Comparison of ENCODE assay signal across 1 cellular context in the genomic region with DNA sequence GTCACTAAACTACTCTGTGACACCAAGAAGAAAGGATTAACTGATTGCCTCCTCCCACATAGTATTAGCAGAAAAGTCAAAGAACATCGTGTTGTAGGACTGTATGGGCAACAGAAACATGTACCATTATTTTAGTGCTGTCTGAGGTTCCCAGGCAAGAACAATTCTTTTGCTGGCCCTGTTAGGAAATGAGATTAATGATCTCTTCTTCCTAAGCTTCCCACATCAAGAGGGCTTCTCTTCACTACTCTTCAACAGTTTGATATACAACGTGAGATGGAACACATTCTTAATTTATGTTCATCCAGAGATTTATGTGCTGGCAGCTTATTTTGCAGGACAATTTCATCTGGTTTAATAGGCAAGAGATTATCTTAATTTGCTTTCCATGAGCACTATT.
TF ChIP-seq lines count a peak whose summit lies in the region.

No MANE protein-coding gene starts in this region.

TF ChIP-seq in IMR-90, 13 proteins besides CTCF, POLR2A, EP300 and RAD21 (continued from another document):
- TF ChIP-seq, protein P1, sequence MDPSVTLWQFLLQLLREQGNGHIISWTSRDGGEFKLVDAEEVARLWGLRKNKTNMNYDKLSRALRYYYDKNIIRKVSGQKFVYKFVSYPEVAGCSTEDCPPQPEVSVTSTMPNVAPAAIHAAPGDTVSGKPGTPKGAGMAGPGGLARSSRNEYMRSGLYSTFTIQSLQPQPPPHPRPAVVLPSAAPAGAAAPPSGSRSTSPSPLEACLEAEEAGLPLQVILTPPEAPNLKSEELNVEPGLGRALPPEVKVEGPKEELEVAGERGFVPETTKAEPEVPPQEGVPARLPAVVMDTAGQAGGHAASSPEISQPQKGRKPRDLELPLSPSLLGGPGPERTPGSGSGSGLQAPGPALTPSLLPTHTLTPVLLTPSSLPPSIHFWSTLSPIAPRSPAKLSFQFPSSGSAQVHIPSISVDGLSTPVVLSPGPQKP (IDR thresholded peaks at IDR 0.05; ENCODE audit: borderline replicate concordance, low read depth, low read length) = no peak
- TF ChIP-seq SMC3 (IDR thresholded peaks at IDR 0.05; ENCODE audit: low read depth, low read length) (no peak), RFX5 (IDR thresholded peaks at IDR 0.05; ENCODE audit: low read depth, low read length) (no peak), MAZ (IDR thresholded peaks at IDR 0.05; ENCODE audit: borderline replicate concordance, low read depth, low read length) (no peak)
